In the genomic region with DNA sequence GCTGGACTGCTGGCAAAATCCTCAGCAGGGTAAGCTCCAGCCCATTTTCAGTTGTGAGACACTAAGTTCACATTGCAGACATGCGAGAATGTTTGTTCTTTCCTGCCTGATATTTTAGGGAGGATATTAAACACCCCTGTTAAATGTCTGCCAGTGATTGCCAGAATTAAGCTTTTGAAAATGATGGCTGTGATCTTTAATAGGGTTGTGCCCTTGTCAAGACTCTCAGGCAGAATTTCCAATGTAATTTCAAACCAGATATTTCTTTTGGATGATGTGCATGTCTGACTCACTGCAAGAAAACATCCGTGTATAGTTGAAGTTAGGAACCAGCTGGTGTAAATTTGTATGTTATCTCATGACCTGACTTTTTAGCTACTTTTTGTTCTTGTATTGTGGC, we compare ENCODE assay signal across 19 cellular contexts.
DNase-seq lines count a peak whose midpoint lies in the region; ATAC-seq and TF ChIP-seq lines count a peak whose summit lies in the region.
"Had no signal": no experiment of that assay in that cellular context is flagged by ENCODE, and none has a peak within 500 bp of the region (broad histone marks: within the 10 kb centered on the region; RNA-seq: fewer than 3 reads in every experiment).

No MANE protein-coding gene starts in this region.

- no peaks in the 10 kb centered on the region for H3K79me2 ChIP-seq in PC-3 (ENCODE audit: low read length)

- H3K27ac ChIP-seq in PC-3 (ENCODE audit: low read length) (no peak overlapping the region), caudate nucleus (ENCODE audit: low read depth, low read length) (peak overlapping the region; percentile 17), left lung (no peak overlapping the region)
- H3K27ac ChIP-seq: KMS-11 had no signal

- peaks cover 7% of the 10 kb centered on the region for H3K4me1 ChIP-seq in PC-3 (ENCODE audit: insufficient read depth, low read length)
- no peaks in the 10 kb centered on the region for H3K4me1 ChIP-seq in left lung

- H3K9me3 ChIP-seq in PC-3 (ENCODE audit: low read length) (no peaks in the 10 kb centered on the region), left lung (no peaks in the 10 kb centered on the region)

- no peak overlapping the region for H2AFZ ChIP-seq in PC-3 (ENCODE audit: low read length)

- H3K27me3 ChIP-seq in PC-3 (ENCODE audit: low read length) = no peaks in the 10 kb centered on the region
- H3K27me3 ChIP-seq in left lung = no peaks in the 10 kb centered on the region

- no peak for ATAC-seq in PC-3
- peak; percentile 58 for ATAC-seq in left lung

- no peaks in the 10 kb centered on the region for H3F3A ChIP-seq in PC-3 (ENCODE audit: low read length, unreplicated experiment)

- TF ChIP-seq CTCF in PC-3 (conservative IDR thresholded peaks at IDR 0.05; ENCODE audit: low read depth, low read length) (no peak), left lung (IDR thresholded peaks at IDR 0.05) (no peak)

- BruUV-seq in PC-3 (replicated peaks; lab: Mats Ljungman, UMichigan) = no TSS peak

- CTCF ChIA-PET in PC-3 (lab: Charles Lee) = no interaction called here

- no peak overlapping the region for H3K4me2 ChIP-seq in PC-3 (ENCODE audit: low read length)
- H3K4me2 ChIP-seq: KMS-11 had no signal

- DNase-seq in PC-3 (peak; percentile 2), caudate nucleus (lab: John Stamatoyannopoulos, UW) (peak in 2 of 61 donors; percentile 28 to 36), left lung (no peak), stromal cell of bone marrow (ENCODE audit: low read depth) (peak; percentile 25), amniotic stem cell (lab: John Stamatoyannopoulos, UW) (no peak), NCI-H2029 treated with DMSO at 0.1 percent for 48 hours (lab: John Stamatoyannopoulos, UW) (no peak), epidermal melanocyte (ENCODE audit: insufficient read length, low spot score) (no peak)
- DNase-seq: Calu3; CD4-positive, CD25-positive, alpha-beta regulatory T cell; HFFc6; MM.1S; NCI-H1092 treated with DMSO at 0.1 percent for 48 hours; NCI-H1694; NCI-H2107; NCI-H446; OCI-M1; RPMI8226; SIG-M5 had no signal

- H3K36me3 ChIP-seq in PC-3 (ENCODE audit: low read depth, low read length) (no peaks in the 10 kb centered on the region), left lung (no peaks in the 10 kb centered on the region)

- no peak overlapping the region for H3K9ac ChIP-seq in PC-3 (ENCODE audit: low read length)
- H3K9ac ChIP-seq: KMS-11 had no signal

- H4K20me1 ChIP-seq in PC-3 (ENCODE audit: low read length) = no peaks in the 10 kb centered on the region

- POLR2A ChIA-PET in PC-3 (lab: Charles Lee; ENCODE audit: unreplicated experiment) = no interaction called here

- no peaks in the 10 kb centered on the region for H3K9me2 ChIP-seq in PC-3 (replicated peaks; ENCODE audit: low read length)

- intact Hi-C loops in PC-3 (cut with micrococcal nuclease) (no loop called here), left lung (cut with DNase I) (no loop called here)

- H3K4me3 ChIP-seq in PC-3 (ENCODE audit: low read length) (no peak overlapping the region), left lung (no peak overlapping the region)

Comparison
In these comparisons a context has a peak if more than half of its experiments do, and no peak if none do; other contexts are left out.
1. DNase-seq: peak in PC-3 (single experiment) and stromal cell of bone marrow (single experiment); none in left lung (0 of 2), amniotic stem cell (single experiment), NCI-H2029 treated with DMSO at 0.1 percent for 48 hours (single experiment) and epidermal melanocyte (single experiment).